Comparison of ENCODE assay signal across 8 cellular contexts in genomic region chr16:4426722-4427372, GRCh38. TPM values are rescaled to one million over a fixed set of nuclear protein-coding genes. Genes with fewer than 3 reads are reported as not detected.
DNase-seq lines count a peak whose midpoint lies in the region; ATAC-seq and TF ChIP-seq lines count a peak whose summit lies in the region.

No MANE protein-coding gene starts in this region.

- peaks cover 5% of the 10 kb centered on the region for H3K36me3 Mint-ChIP-seq in chondrocyte (ENCODE audit: low read depth)
- no peaks in the 10 kb centered on the region for H3K36me3 Mint-ChIP-seq in naive B cell

- H3K9me3 Mint-ChIP-seq in chondrocyte (ENCODE audit: low read depth) (no peaks in the 10 kb centered on the region), naive B cell (no peaks in the 10 kb centered on the region)

- peaks cover 25% of the 10 kb centered on the region for H3K4me1 Mint-ChIP-seq in chondrocyte (ENCODE audit: low read depth)
- peaks cover 23 to 37% (median 28%) of the 10 kb centered on the region in 3 donors for H3K4me1 Mint-ChIP-seq in naive B cell

- ATAC-seq in naive B cell (ENCODE audit: low read depth in 2 of 2) = no peak
- ATAC-seq in HG02763 (IDR thresholded peaks at IDR 0.05; ENCODE audit: unreplicated experiment) = no peak

- H3K27ac Mint-ChIP-seq in chondrocyte (ENCODE audit: unreplicated experiment) = peak overlapping the region; percentile 98
- H3K27ac Mint-ChIP-seq in naive B cell = peak overlapping the region; percentile 50 to 98 (median 95)

- no peaks in the 10 kb centered on the region for H3K27me3 Mint-ChIP-seq in chondrocyte (ENCODE audit: low read depth)
- no peaks in the 10 kb centered on the region for H3K27me3 Mint-ChIP-seq in naive B cell

- H3K4me3 Mint-ChIP-seq in chondrocyte (ENCODE audit: unreplicated experiment) (peak overlapping the region; percentile 97), naive B cell (peak overlapping the region; percentile 81 to 99 (median 96))

- TF ChIP-seq CTCF in AG10803 (conservative IDR thresholded peaks at IDR 0.05; ENCODE audit: low read length) (no peak), chondrocyte (IDR thresholded peaks at IDR 0.05) (no peak)

- DNase-seq in AG10803 (ENCODE audit: low read depth) = no peak
- DNase-seq in Jurkat, Clone E6-1 (ENCODE audit: low read depth, low spot score) = no peak
- no peak for DNase-seq in chondrocyte (ENCODE audit: low spot score)
- no peak for DNase-seq in naive B cell
- no peak for DNase-seq in AG08395 (ENCODE audit: low spot score)
- DNase-seq in DMS153 (lab: John Stamatoyannopoulos, UW) = no peak
- DNase-seq in NCI-H2081 treated with DMSO at 0.1 percent for 48 hours (lab: John Stamatoyannopoulos, UW) = no peak

- peak overlapping the region; percentile 82 for H3K4me3 ChIP-seq in AG10803 (ENCODE audit: low read length)
- peak overlapping the region; percentile 85 for H3K4me3 ChIP-seq in Jurkat, Clone E6-1 (ENCODE audit: low read length)

RNA-seq across cellular contexts. Expression of gene DNAJA3, which starts 1.2 kb away (rescaled TPM):
- 72.5 TPM for polyA plus RNA-seq in Jurkat, Clone E6-1 (2012; ENCODE audit: insufficient read depth, insufficient read length)
- 27.5 to 28.0 TPM (median 27.8 TPM) in 3 replicates for total RNA-seq in chondrocyte
- polyA plus RNA-seq in naive B cell (ENCODE audit: low read depth in 6 of 6) = 10 to 100 TPM; 42.3 to 64.2 (median 44.2) TPM

RNA-seq across cellular contexts. Expression of gene CORO7, which starts 10.5 kb away (rescaled TPM):
- 43.2 TPM for polyA plus RNA-seq in Jurkat, Clone E6-1 (2012; ENCODE audit: insufficient read depth, insufficient read length)
- 18.8 to 26.0 TPM (median 24.6 TPM) in 3 replicates for total RNA-seq in chondrocyte
- 10 to 100 TPM in 5 of 6 donors, 1 to 10 TPM in 1; 9.0 to 40.1 (median 20.7) TPM for polyA plus RNA-seq in naive B cell (ENCODE audit: low read depth in 6 of 6)

RNA-seq across cellular contexts. Expression of gene NMRAL1, which starts 47.6 kb away (rescaled TPM):
- polyA plus RNA-seq in Jurkat, Clone E6-1 (2012; ENCODE audit: insufficient read depth, insufficient read length) = 272 TPM
- 41.0 to 56.3 TPM (median 44.0 TPM) in 3 replicates for total RNA-seq in chondrocyte
- 10 to 100 TPM; 18.1 to 50.9 (median 31.6) TPM for polyA plus RNA-seq in naive B cell (ENCODE audit: low read depth in 6 of 6)

RNA-seq across cellular contexts. Expression of gene HMOX2, which starts 49.4 kb away (rescaled TPM):
- 121 TPM for polyA plus RNA-seq in Jurkat, Clone E6-1 (2012; ENCODE audit: insufficient read depth, insufficient read length)
- 45.9 to 69.4 TPM (median 46.4 TPM) in 3 replicates for total RNA-seq in chondrocyte
- polyA plus RNA-seq in naive B cell (ENCODE audit: low read depth in 6 of 6) = 10 to 100 TPM; 36.9 to 49.8 (median 41.9) TPM

RNA-seq across cellular contexts. Expression of gene VASN, which starts 55.2 kb away (rescaled TPM):
- polyA plus RNA-seq in Jurkat, Clone E6-1 (2012; ENCODE audit: insufficient read depth, insufficient read length) = 0.31 TPM
- total RNA-seq in chondrocyte = 79.7 to 82.0 TPM (median 81.8 TPM) in 3 replicates
- polyA plus RNA-seq in naive B cell (ENCODE audit: low read depth in 6 of 6) = under 1 TPM in 3 of 6 donors, not detected in 3; 0.13 to 0.21 (median 0.16) TPM
